20 cellular contexts compared by ENCODE assay signal in genomic region chr1:36392836-36393235, GRCh38.
"Had no signal": no experiment of that assay in that cellular context is flagged by ENCODE, and none has a peak within 500 bp of the region (broad histone marks: within the 10 kb centered on the region; RNA-seq: fewer than 3 reads in every experiment).

No MANE protein-coding gene starts in this region.

- DNase-seq: activated CD4-positive, alpha-beta memory T cell treated with anti-CD3 and anti-CD28 coated beads for 36 hours; activated CD4-positive, alpha-beta T cell treated with anti-CD3 and anti-CD28 coated beads for 4 hours; activated effector memory CD4-positive, alpha-beta T cell treated with Interleukin-2 at 50 U/mL for 16 hours; activated naive CD4-positive, alpha-beta T cell treated with anti-CD3 and anti-CD28 coated beads, Interleukin-2, amount 10 ng/mL, durations not matched to agents 7 days and 5 days; activated naive CD8-positive, alpha-beta T cell treated with anti-CD3 and anti-CD28 coated beads, Interleukin-2, amount 50 U/mL, for 24 hours; activated T-cell treated with anti-CD3 and anti-CD28 coated beads, Interleukin-2, amount 50 U/mL, for 1 hour; anterior cingulate cortex; brain microvascular endothelial cell; central memory CD4-positive, alpha-beta T cell; colonic mucosa; erythroblast; foreskin melanocyte; head of caudate nucleus; stimulated activated CD4-positive, alpha-beta T cell treated with anti-CD3 and anti-CD28 coated beads, Interleukin-2, amount 100 ng/mL, for 24 hours; stomach; T-helper 2 cell; upper lobe of right lung had no signal

- H3K9me3 Mint-ChIP-seq: activated CD4-positive, alpha-beta memory T cell treated with anti-CD3 and anti-CD28 coated beads for 36 hours; activated naive CD4-positive, alpha-beta T cell treated with anti-CD3 and anti-CD28 coated beads, Interleukin-2, amount 10 ng/mL, durations not matched to agents 7 days and 5 days; activated naive CD8-positive, alpha-beta T cell treated with anti-CD3 and anti-CD28 coated beads, Interleukin-2, amount 50 U/mL, for 24 hours had no signal

- H3K27me3 ChIP-seq: brain microvascular endothelial cell, colonic mucosa, right atrium auricular region, stomach, upper lobe of right lung had no signal

- H3K27ac Mint-ChIP-seq: activated CD4-positive, alpha-beta memory T cell treated with anti-CD3 and anti-CD28 coated beads for 36 hours; activated naive CD4-positive, alpha-beta T cell treated with anti-CD3 and anti-CD28 coated beads, Interleukin-2, amount 10 ng/mL, durations not matched to agents 7 days and 5 days; activated naive CD8-positive, alpha-beta T cell treated with anti-CD3 and anti-CD28 coated beads, Interleukin-2, amount 50 U/mL, for 24 hours; progenitor cell of endocrine pancreas had no signal

- H3K4me3 ChIP-seq: colonic mucosa, right atrium auricular region, stomach, upper lobe of right lung had no signal

- H3K27ac ChIP-seq: brain microvascular endothelial cell, colonic mucosa, right atrium auricular region, upper lobe of right lung had no signal

- H3K4me3 Mint-ChIP-seq: activated CD4-positive, alpha-beta memory T cell treated with anti-CD3 and anti-CD28 coated beads for 36 hours; activated naive CD4-positive, alpha-beta T cell treated with anti-CD3 and anti-CD28 coated beads, Interleukin-2, amount 10 ng/mL, durations not matched to agents 7 days and 5 days; activated naive CD8-positive, alpha-beta T cell treated with anti-CD3 and anti-CD28 coated beads, Interleukin-2, amount 50 U/mL, for 24 hours had no signal

- ATAC-seq: activated naive CD8-positive, alpha-beta T cell treated with anti-CD3 and anti-CD28 coated beads, Interleukin-2, amount 50 U/mL, for 24 hours; left lobe of liver; upper lobe of right lung had no signal

- H3K9me3 ChIP-seq: colonic mucosa, right atrium auricular region, stomach, upper lobe of right lung had no signal

- H3K4me1 ChIP-seq: colonic mucosa had no signal

- H3K27me3 Mint-ChIP-seq: activated CD4-positive, alpha-beta memory T cell treated with anti-CD3 and anti-CD28 coated beads for 36 hours; activated naive CD4-positive, alpha-beta T cell treated with anti-CD3 and anti-CD28 coated beads, Interleukin-2, amount 10 ng/mL, durations not matched to agents 7 days and 5 days; activated naive CD8-positive, alpha-beta T cell treated with anti-CD3 and anti-CD28 coated beads, Interleukin-2, amount 50 U/mL, for 24 hours; progenitor cell of endocrine pancreas had no signal
